Comparison of ENCODE assay signal across 13 cellular contexts in the genomic region with DNA sequence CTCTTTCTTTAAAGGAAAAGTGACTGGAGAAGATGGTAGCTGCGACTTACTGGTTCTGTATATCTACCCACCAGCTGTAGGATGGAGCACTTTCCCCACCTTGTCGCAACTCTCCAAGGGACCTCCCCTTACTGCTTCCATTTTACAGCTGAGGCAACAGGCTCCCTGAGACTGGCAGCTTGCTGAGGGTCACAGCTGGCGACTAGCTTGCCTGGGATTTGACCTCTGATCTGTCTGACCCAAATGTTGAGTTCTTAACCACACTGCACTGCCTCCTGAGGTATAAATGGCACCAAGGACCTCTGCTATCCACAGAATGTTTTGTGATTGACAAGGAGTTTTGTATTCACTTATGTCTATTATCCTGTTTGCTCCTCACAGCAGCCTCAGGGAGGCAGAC.
A peak's percentile ranks its signal among the peaks of the same experiment; 100 is the strongest.
DNase-seq lines count a peak whose midpoint lies in the region; ATAC-seq, FAIRE-seq and TF ChIP-seq lines count a peak whose summit lies in the region.
"Had no signal": no experiment of that assay in that cellular context is flagged by ENCODE, and none has a peak within 500 bp of the region (broad histone marks: within the 10 kb centered on the region; RNA-seq: fewer than 3 reads in every experiment).

No MANE protein-coding gene starts in this region.

- WGBS in small intestine, 3 donors = 68 to 97% (median 91%) methylated on average over 3 of the region's 3 CpGs

- no peak for TF ChIP-seq POLR2A in gastrocnemius medialis (IDR thresholded peaks at IDR 0.05)
- TF ChIP-seq POLR2A in vagina (IDR thresholded peaks at IDR 0.05) = no peak

- peak overlapping the region; percentile 89 to 99 (median 96) for H3K27ac Mint-ChIP-seq in immature natural killer cell
- H3K27ac Mint-ChIP-seq in HFFc6 = no peak overlapping the region
- H3K27ac Mint-ChIP-seq: activated CD4-positive, alpha-beta T cell treated with anti-CD3 and anti-CD28 coated beads, Interleukin-2, amount 10 ng/mL, durations not matched to agents 24 days and 14 days; activated T-cell treated with anti-CD3 and anti-CD28 coated beads, Interleukin-2, amount 50 U/mL, for 72 hours; GM23338 had no signal

- H3K9me3 Mint-ChIP-seq in immature natural killer cell = no peaks in the 10 kb centered on the region
- no peaks in the 10 kb centered on the region for H3K9me3 Mint-ChIP-seq in HFFc6
- H3K9me3 Mint-ChIP-seq: activated CD4-positive, alpha-beta T cell treated with anti-CD3 and anti-CD28 coated beads, Interleukin-2, amount 10 ng/mL, durations not matched to agents 24 days and 14 days; activated T-cell treated with anti-CD3 and anti-CD28 coated beads, Interleukin-2, amount 50 U/mL, for 72 hours; GM23338 had no signal

- H3K4me3 Mint-ChIP-seq in immature natural killer cell (no peak overlapping the region), HFFc6 (no peak overlapping the region)
- H3K4me3 Mint-ChIP-seq: activated CD4-positive, alpha-beta T cell treated with anti-CD3 and anti-CD28 coated beads, Interleukin-2, amount 10 ng/mL, durations not matched to agents 24 days and 14 days; activated T-cell treated with anti-CD3 and anti-CD28 coated beads, Interleukin-2, amount 50 U/mL, for 72 hours; GM23338 had no signal

- H3K27ac ChIP-seq in right atrium auricular region = peak overlapping the region; percentile 99
- H3K27ac ChIP-seq in gastrocnemius medialis = peak overlapping the region; percentile 94 to 99 (median 96)
- H3K27ac ChIP-seq in vagina = peak overlapping the region; percentile 95
- H3K27ac ChIP-seq in small intestine (ENCODE audit: low read depth in 1 of 2, low read length in 1 of 2) = peak overlapping the region in 1 of 2 donors; percentile 94

- H3K4me1 ChIP-seq in right atrium auricular region (peaks cover 0 to 83% of the 10 kb centered on the region in 2 donors), gastrocnemius medialis (peaks cover 86 to 90% of the 10 kb centered on the region in 2 donors), vagina (peaks cover 78% of the 10 kb centered on the region), small intestine (ENCODE audit: control insufficient read depth in 2 of 2, insufficient read depth in 1 of 2, low read depth in 1 of 2, low read length in 1 of 2) (peaks cover 16 to 19% of the 10 kb centered on the region in 2 donors)

- H3K4me3 ChIP-seq in right atrium auricular region = no peak overlapping the region
- H3K4me3 ChIP-seq in gastrocnemius medialis = peak overlapping the region; percentile 49 to 64 (median 57)
- peak overlapping the region; percentile 33 to 39 for H3K4me3 ChIP-seq in vagina
- H3K4me3 ChIP-seq in small intestine (ENCODE audit: low read depth in 1 of 2, low read length in 2 of 2) = no peak overlapping the region
- H3K4me3 ChIP-seq: GM23338 had no signal

- H3K27me3 ChIP-seq in right atrium auricular region (no peaks in the 10 kb centered on the region), gastrocnemius medialis (no peaks in the 10 kb centered on the region), vagina (no peaks in the 10 kb centered on the region), small intestine (ENCODE audit: control insufficient read depth in 2 of 2, insufficient read depth in 2 of 2, low read length in 2 of 2) (no peaks in the 10 kb centered on the region)

- peaks cover 89 to 100% of the 10 kb centered on the region in 2 donors for H3K4me1 Mint-ChIP-seq in immature natural killer cell
- no peaks in the 10 kb centered on the region for H3K4me1 Mint-ChIP-seq in HFFc6 (ENCODE audit: low read depth)

- ATAC-seq in left ventricle myocardium superior = no peak
- no peak for ATAC-seq in gastrocnemius medialis
- ATAC-seq in HG03521 (IDR thresholded peaks at IDR 0.05; ENCODE audit: unreplicated experiment) = no peak

- DNase-seq in right atrium auricular region (ENCODE audit: low spot score) (no peak), left ventricle myocardium superior (no peak), immature natural killer cell (no peak), gastrocnemius medialis (peak in 1 of 2 donors; percentile 62), vagina (ENCODE audit: extremely low spot score in 2 of 2) (no peak), small intestine (no peak), HFFc6 (no peak)
- DNase-seq: activated CD4-positive, alpha-beta T cell treated with anti-CD3 and anti-CD28 coated beads, Interleukin-2, amount 10 ng/mL, durations not matched to agents 24 days and 14 days; NCI-H2107 had no signal

- intact Hi-C loops in left ventricle myocardium superior (cut with micrococcal nuclease) (no loop called here), gastrocnemius medialis (cut with DNase I; ENCODE audit: low total_unique reads) (loop anchor here (2.0 kb wide), 1 partner anchor 14 kb away; no protein-coding TSS in a partner anchor), vagina (cut with DNase I) (no loop called here)

- H3K27me3 Mint-ChIP-seq in immature natural killer cell (ENCODE audit: low read depth in 3 of 3) = peaks cover 3 to 22% (median 8%) of the 10 kb centered on the region in 3 donors
- H3K27me3 Mint-ChIP-seq in HFFc6 (ENCODE audit: insufficient read depth) = peaks cover 62% of the 10 kb centered on the region
- H3K27me3 Mint-ChIP-seq: activated CD4-positive, alpha-beta T cell treated with anti-CD3 and anti-CD28 coated beads, Interleukin-2, amount 10 ng/mL, durations not matched to agents 24 days and 14 days had no signal

- TF ChIP-seq CTCF in right atrium auricular region (IDR thresholded peaks at IDR 0.05) (no peak), gastrocnemius medialis (IDR thresholded peaks at IDR 0.05 in 4 of 5, conservative IDR thresholded peaks at IDR 0.05 in 1 of 5) (no peak), vagina (IDR thresholded peaks at IDR 0.05) (no peak), HFFc6 (IDR thresholded peaks at IDR 0.05) (no peak)

- H3K9me3 ChIP-seq in right atrium auricular region (no peaks in the 10 kb centered on the region), gastrocnemius medialis (no peaks in the 10 kb centered on the region), vagina (no peaks in the 10 kb centered on the region), small intestine (ENCODE audit: control insufficient read depth, low read depth) (no peaks in the 10 kb centered on the region)

- H3K36me3 Mint-ChIP-seq in immature natural killer cell (peaks cover 0 to 3% (median 0%) of the 10 kb centered on the region in 3 donors), HFFc6 (ENCODE audit: low read depth) (no peaks in the 10 kb centered on the region)

- peaks cover 18% of the 10 kb centered on the region for H3K36me3 ChIP-seq in right atrium auricular region
- peaks cover 0 to 21% of the 10 kb centered on the region in 2 donors for H3K36me3 ChIP-seq in gastrocnemius medialis
- peaks cover 0 to 7% of the 10 kb centered on the region in 2 donors for H3K36me3 ChIP-seq in vagina
- no peaks in the 10 kb centered on the region for H3K36me3 ChIP-seq in small intestine (ENCODE audit: control insufficient read depth in 2 of 2, insufficient read depth in 2 of 2, low read length in 2 of 2)

- no peak for FAIRE-seq in small intestine (lab: Jason Lieb, UNC)
- FAIRE-seq: astrocyte had no signal

- in situ Hi-C loops in gastrocnemius medialis (cut with MboI; ENCODE audit: low sequenced_read_pairs in 4 of 4) = loop anchor here in 2 of 4 donors (10.0 kb wide), 2 partner anchors 74 to 116 kb away; no protein-coding TSS in a partner anchor

Comparison
In these comparisons a context has a peak if more than half of its experiments do, and no peak if none do; other contexts are left out.
1. H3K4me3 ChIP-seq: peak in gastrocnemius medialis (4 of 4) and vagina (2 of 2); none in right atrium auricular region (0 of 2) and small intestine (0 of 2).